In genomic region chr2:96806468-96807126, GRCh38 we compare ENCODE assay signal across 9 cellular contexts. TPM values are rescaled to one million over a fixed set of nuclear protein-coding genes. Genes with fewer than 3 reads are reported as not detected.
A peak's percentile ranks its signal among the peaks of the same experiment; 100 is the strongest.
DNase-seq lines count a peak whose midpoint lies in the region; ATAC-seq lines count a peak whose summit lies in the region.
"Had no signal": no experiment of that assay in that cellular context is flagged by ENCODE, and none has a peak within 500 bp of the region (broad histone marks: within the 10 kb centered on the region; RNA-seq: fewer than 3 reads in every experiment).

No MANE protein-coding gene starts in this region.

- ATAC-seq in aorta (ENCODE audit: low FRiP score) = no peak

- H3K27ac ChIP-seq in aorta (ENCODE audit: low read depth in 1 of 2, low read length in 2 of 2) = no peak overlapping the region

- H3K4me1 ChIP-seq in aorta (ENCODE audit: control insufficient read depth in 1 of 2, insufficient read depth in 2 of 2, low read length in 2 of 2) = no peaks in the 10 kb centered on the region

- H3K36me3 ChIP-seq in aorta (ENCODE audit: control insufficient read depth in 1 of 2, insufficient read depth in 2 of 2, low read length in 1 of 2) = peaks cover 0 to 4% of the 10 kb centered on the region in 2 donors

- WGBS in aorta, 2 donors = 94 to 96% methylated on average over 23 of the region's 23 CpGs

- no peaks in the 10 kb centered on the region for H3K9me3 ChIP-seq in aorta (ENCODE audit: control insufficient read depth, low read length)

- DNase-seq in stimulated activated CD4-positive, alpha-beta T cell treated with anti-CD3 and anti-CD28 coated beads, Interleukin-4, amount 100 ng/mL, for 1 hour = peak; percentile 25
- no peak for DNase-seq in stimulated activated CD4-positive, alpha-beta T cell treated with anti-CD3 and anti-CD28 coated beads, Interleukin-12 subunit alpha, Interleukin-12 subunit beta, amount 100 ng/mL, for 4 hours
- DNase-seq in T follicular helper cell (ENCODE audit: low read depth) (peak; percentile 28), aorta (peak; percentile 26 to 47), NCI-H1436 (lab: John Stamatoyannopoulos, UW) (no peak), islet precursor cell (no peak), NCI-H1092 (lab: John Stamatoyannopoulos, UW) (no peak)
- DNase-seq in effector CD4-positive, alpha-beta T cell = peak; percentile 25
- DNase-seq: NCI-H2029 treated with DMSO at 0.1 percent for 48 hours had no signal

- no peak overlapping the region for H3K4me3 ChIP-seq in aorta (ENCODE audit: low read length in 2 of 2)

- intact Hi-C loops in aorta (cut with DNase I) = no loop called here

- no peaks in the 10 kb centered on the region for H3K27me3 ChIP-seq in aorta (ENCODE audit: control insufficient read depth in 1 of 2, insufficient read depth in 2 of 2, low read length in 1 of 2)

RNA-seq across cellular contexts. Expression of gene CNNM3, which starts 9.5 kb away (rescaled TPM):
- total RNA-seq in aorta = 10 to 100 TPM; 11.1 to 16.8 TPM
- 10 to 100 TPM in 1 of 2 donors, 1 to 10 TPM in 1; 2.9 to 10.2 TPM for polyA plus RNA-seq in aorta

RNA-seq across cellular contexts. Expression of gene ANKRD23, which starts 37.2 kb away (rescaled TPM):
- 1 to 10 TPM; 4.6 to 5.4 TPM for total RNA-seq in aorta
- 1 to 10 TPM in 1 of 2 donors, not detected in 1; 5.3 TPM for polyA plus RNA-seq in aorta

RNA-seq across cellular contexts. Expression of gene CNNM4, which starts 45.9 kb away (rescaled TPM):
- total RNA-seq in aorta = 1 to 10 TPM; 7.8 to 8.1 TPM
- 1 to 10 TPM; 2.3 to 4.2 TPM for polyA plus RNA-seq in aorta

RNA-seq across cellular contexts. Expression of gene ANKRD39, which starts 51.2 kb away (rescaled TPM):
- 10 to 100 TPM in 1 of 2 donors, 1 to 10 TPM in 1; 10.0 to 12.7 TPM for total RNA-seq in aorta
- polyA plus RNA-seq in aorta = 10 to 100 TPM; 14.0 to 20.5 TPM

Comparison
In these comparisons a context has a peak if more than half of its experiments do, and no peak if none do; other contexts are left out.
1. DNase-seq: peak in stimulated activated CD4-positive, alpha-beta T cell treated with anti-CD3 and anti-CD28 coated beads, Interleukin-4, amount 100 ng/mL, for 1 hour (single experiment), T follicular helper cell (single experiment), effector CD4-positive, alpha-beta T cell (single experiment) and aorta (2 of 2); none in stimulated activated CD4-positive, alpha-beta T cell treated with anti-CD3 and anti-CD28 coated beads, Interleukin-12 subunit alpha, Interleukin-12 subunit beta, amount 100 ng/mL, for 4 hours (single experiment), NCI-H1436 (single experiment), islet precursor cell (single experiment) and NCI-H1092 (single experiment).